Comparison of ENCODE assay signal across 15 cellular contexts in the genomic region with DNA sequence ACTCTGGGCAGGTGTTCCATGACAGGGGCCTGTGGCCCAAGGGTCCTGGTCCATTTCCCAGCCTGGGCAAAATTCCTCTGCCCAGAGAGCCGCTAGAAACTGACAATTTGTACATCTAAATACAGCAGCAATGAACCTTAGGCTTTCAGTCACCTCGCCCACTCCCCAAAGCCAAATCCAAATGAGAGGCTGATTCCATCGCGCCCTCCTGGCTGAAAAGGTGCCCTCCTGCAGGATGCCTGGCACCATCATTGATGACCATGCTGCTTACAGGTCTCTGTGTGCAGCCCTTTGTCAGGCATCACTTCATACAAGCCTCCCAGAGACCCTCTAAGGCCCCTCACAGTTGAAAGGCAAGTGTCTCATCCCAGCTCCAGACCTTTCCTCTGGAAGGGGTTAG.
DNase-seq lines count a peak whose midpoint lies in the region; ATAC-seq and TF ChIP-seq lines count a peak whose summit lies in the region.
"Had no signal": no experiment of that assay in that cellular context is flagged by ENCODE, and none has a peak within 500 bp of the region (broad histone marks: within the 10 kb centered on the region; RNA-seq: fewer than 3 reads in every experiment).

No MANE protein-coding gene starts in this region.

- H3K27me3 ChIP-seq in sigmoid colon (no peaks in the 10 kb centered on the region), GM23338 (ENCODE audit: insufficient read depth) (no peaks in the 10 kb centered on the region)
- H3K27me3 ChIP-seq: BLaER1 had no signal

- H3K27ac Mint-ChIP-seq in GM23338 = no peak overlapping the region
- H3K27ac Mint-ChIP-seq: CD8-positive, alpha-beta memory T cell; H9; IgD-negative memory B cell had no signal

- no peaks in the 10 kb centered on the region for H4K20me1 ChIP-seq in GM23338 (replicated peaks; ENCODE audit: insufficient read depth)
- H4K20me1 ChIP-seq: BLaER1 had no signal

- no peak overlapping the region for H3K4me3 Mint-ChIP-seq in GM23338
- H3K4me3 Mint-ChIP-seq: CD8-positive, alpha-beta memory T cell; H9; IgD-negative memory B cell had no signal

- H3K4me2 ChIP-seq in GM23338 = no peak overlapping the region
- H3K4me2 ChIP-seq: BLaER1 had no signal

- H3F3A ChIP-seq in GM23338 (replicated peaks; ENCODE audit: low read depth) = 0 out of 2 replicates have a peak, but pooled peaks cover 3% of the 10 kb centered on the region

- ATAC-seq in GM23338 = no peak
- ATAC-seq in HG02763 (IDR thresholded peaks at IDR 0.05; ENCODE audit: unreplicated experiment) = no peak

- no peaks in the 10 kb centered on the region; the same call in 2 of the 3 replicates for H3K36me3 Mint-ChIP-seq in GM23338 (ENCODE audit: low read depth)
- H3K36me3 Mint-ChIP-seq: CD8-positive, alpha-beta memory T cell; IgD-negative memory B cell had no signal

- H3K36me3 ChIP-seq in sigmoid colon (no peaks in the 10 kb centered on the region), GM23338 (ENCODE audit: insufficient read depth) (no peaks in the 10 kb centered on the region)

- no peaks in the 10 kb centered on the region for H3K79me2 ChIP-seq in GM23338 (replicated peaks; ENCODE audit: insufficient read depth)

- TF ChIP-seq CTCF in sigmoid colon (IDR thresholded peaks at IDR 0.05) = no peak
- no peak for TF ChIP-seq CTCF in GM23338 (conservative IDR thresholded peaks at IDR 0.05; ENCODE audit: low read depth in 2 of 2)

- H3K4me3 ChIP-seq in sigmoid colon (no peak overlapping the region), GM23338 (no peak overlapping the region)
- H3K4me3 ChIP-seq: BLaER1 had no signal

- 81 to 91% methylated on average over 4 of the region's 4 CpGs for WGBS in sigmoid colon, 2 donors

- peaks cover 13% of the 10 kb centered on the region for H3K4me1 Mint-ChIP-seq in GM23338

- H2AFZ ChIP-seq in GM23338 = no peak overlapping the region

- H3K9me3 Mint-ChIP-seq in GM23338 = no peaks in the 10 kb centered on the region
- H3K9me3 Mint-ChIP-seq: H9 had no signal

- H3K9me3 ChIP-seq in sigmoid colon = no peaks in the 10 kb centered on the region
- H3K9me3 ChIP-seq: BLaER1, Caco-2 had no signal

- no peak for TF ChIP-seq POLR2A in sigmoid colon (IDR thresholded peaks at IDR 0.05)

- TF ChIP-seq EP300 in sigmoid colon (IDR thresholded peaks at IDR 0.05) = no peak

- H3K4me1 ChIP-seq in sigmoid colon (peaks cover 0 to 23% (median 15%) of the 10 kb centered on the region in 4 donors), GM23338 (ENCODE audit: insufficient read depth) (peaks cover 18% of the 10 kb centered on the region)
- H3K4me1 ChIP-seq: Caco-2 had no signal

- H3K9me2 ChIP-seq in GM23338 (ENCODE audit: insufficient read depth) = no peaks in the 10 kb centered on the region

- peaks cover 15% of the 10 kb centered on the region for H3K27me3 Mint-ChIP-seq in GM23338 (ENCODE audit: insufficient read depth, low read depth, poor library complexity)

- no peak overlapping the region for H3K27ac ChIP-seq in sigmoid colon
- no peak overlapping the region for H3K27ac ChIP-seq in GM23338 (ENCODE audit: low read depth)
- H3K27ac ChIP-seq: BLaER1 had no signal

- DNase-seq in activated effector memory CD4-positive, alpha-beta T cell treated with anti-CD3 and anti-CD28 coated beads, Interleukin-2, amount 50 U/mL, for 16 hours = peak; percentile 41
- no peak for DNase-seq in activated effector memory CD4-positive, alpha-beta T cell treated with Interleukin-2 at 50 U/mL for 16 hours
- DNase-seq in mesenteric fat pad (ENCODE audit: low spot score) = peak; percentile 69
- DNase-seq in sigmoid colon = peak; percentile 18
- DNase-seq in GM23338 (ENCODE audit: low spot score) = no peak
- no peak for DNase-seq in NCI-H526 (lab: John Stamatoyannopoulos, UW)
- DNase-seq: 8988T, AML-193, Caco-2, GOT3, H9 had no signal

- intact Hi-C loops in sigmoid colon (cut with DNase I) = no loop called here

TF ChIP-seq in GM23338, 12 proteins besides CTCF, POLR2A, EP300 and RAD21 (continues in another document):
- no peak for TF ChIP-seq STAT1 (IDR thresholded peaks at IDR 0.05; ENCODE audit: unreplicated experiment)
- no peak for TF ChIP-seq EZH2 (IDR thresholded peaks at IDR 0.05; ENCODE audit: low read depth, unreplicated experiment)
- no peak for TF ChIP-seq JUNB (IDR thresholded peaks at IDR 0.05; ENCODE audit: unreplicated experiment)
- TF ChIP-seq ETS1 (IDR thresholded peaks at IDR 0.05) = no peak
- TF ChIP-seq NANOG (IDR thresholded peaks at IDR 0.05; ENCODE audit: borderline replicate concordance) = no peak
- TF ChIP-seq, protein P1, sequence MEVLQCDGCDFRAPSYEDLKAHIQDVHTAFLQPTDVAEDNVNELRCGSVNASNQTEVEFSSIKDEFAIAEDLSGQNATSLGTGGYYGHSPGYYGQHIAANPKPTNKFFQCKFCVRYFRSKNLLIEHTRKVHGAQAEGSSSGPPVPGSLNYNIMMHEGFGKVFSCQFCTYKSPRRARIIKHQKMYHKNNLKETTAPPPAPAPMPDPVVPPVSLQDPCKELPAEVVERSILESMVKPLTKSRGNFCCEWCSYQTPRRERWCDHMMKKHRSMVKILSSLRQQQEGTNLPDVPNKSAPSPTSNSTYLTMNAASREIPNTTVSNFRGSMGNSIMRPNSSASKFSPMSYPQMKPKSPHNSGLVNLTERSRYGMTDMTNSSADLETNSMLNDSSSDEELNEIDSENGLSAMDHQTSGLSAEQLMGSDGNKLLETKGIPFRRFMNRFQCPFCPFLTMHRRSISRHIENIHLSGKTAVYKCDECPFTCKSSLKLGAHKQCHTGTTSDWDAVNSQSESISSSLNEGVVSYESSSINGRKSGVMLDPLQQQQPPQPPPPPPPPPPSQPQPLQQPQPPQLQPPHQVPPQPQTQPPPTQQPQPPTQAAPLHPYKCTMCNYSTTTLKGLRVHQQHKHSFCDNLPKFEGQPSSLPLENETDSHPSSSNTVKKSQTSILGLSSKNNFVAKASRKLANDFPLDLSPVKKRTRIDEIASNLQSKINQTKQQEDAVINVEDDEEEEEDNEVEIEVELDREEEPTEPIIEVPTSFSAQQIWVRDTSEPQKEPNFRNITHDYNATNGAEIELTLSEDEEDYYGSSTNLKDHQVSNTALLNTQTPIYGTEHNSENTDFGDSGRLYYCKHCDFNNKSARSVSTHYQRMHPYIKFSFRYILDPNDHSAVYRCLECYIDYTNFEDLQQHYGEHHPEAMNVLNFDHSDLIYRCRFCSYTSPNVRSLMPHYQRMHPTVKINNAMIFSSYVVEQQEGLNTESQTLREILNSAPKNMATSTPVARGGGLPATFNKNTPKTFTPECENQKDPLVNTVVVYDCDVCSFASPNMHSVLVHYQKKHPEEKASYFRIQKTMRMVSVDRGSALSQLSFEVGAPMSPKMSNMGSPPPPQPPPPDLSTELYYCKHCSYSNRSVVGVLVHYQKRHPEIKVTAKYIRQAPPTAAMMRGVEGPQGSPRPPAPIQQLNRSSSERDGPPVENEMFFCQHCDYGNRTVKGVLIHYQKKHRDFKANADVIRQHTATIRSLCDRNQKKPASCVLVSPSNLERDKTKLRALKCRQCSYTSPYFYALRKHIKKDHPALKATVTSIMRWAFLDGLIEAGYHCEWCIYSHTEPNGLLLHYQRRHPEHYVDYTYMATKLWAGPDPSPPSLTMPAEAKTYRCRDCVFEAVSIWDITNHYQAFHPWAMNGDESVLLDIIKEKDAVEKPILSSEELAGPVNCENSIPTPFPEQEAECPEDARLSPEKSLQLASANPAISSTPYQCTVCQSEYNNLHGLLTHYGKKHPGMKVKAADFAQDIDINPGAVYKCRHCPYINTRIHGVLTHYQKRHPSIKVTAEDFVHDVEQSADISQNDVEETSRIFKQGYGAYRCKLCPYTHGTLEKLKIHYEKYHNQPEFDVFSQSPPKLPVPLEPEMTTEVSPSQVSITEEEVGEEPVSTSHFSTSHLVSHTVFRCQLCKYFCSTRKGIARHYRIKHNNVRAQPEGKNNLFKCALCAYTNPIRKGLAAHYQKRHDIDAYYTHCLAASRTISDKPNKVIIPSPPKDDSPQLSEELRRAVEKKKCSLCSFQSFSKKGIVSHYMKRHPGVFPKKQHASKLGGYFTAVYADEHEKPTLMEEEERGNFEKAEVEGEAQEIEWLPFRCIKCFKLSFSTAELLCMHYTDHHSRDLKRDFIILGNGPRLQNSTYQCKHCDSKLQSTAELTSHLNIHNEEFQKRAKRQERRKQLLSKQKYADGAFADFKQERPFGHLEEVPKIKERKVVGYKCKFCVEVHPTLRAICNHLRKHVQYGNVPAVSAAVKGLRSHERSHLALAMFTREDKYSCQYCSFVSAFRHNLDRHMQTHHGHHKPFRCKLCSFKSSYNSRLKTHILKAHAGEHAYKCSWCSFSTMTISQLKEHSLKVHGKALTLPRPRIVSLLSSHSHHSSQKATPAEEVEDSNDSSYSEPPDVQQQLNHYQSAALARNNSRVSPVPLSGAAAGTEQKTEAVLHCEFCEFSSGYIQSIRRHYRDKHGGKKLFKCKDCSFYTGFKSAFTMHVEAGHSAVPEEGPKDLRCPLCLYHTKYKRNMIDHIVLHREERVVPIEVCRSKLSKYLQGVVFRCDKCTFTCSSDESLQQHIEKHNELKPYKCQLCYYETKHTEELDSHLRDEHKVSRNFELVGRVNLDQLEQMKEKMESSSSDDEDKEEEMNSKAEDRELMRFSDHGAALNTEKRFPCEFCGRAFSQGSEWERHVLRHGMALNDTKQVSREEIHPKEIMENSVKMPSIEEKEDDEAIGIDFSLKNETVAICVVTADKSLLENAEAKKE (CRISPR knock-in tag; IDR thresholded peaks at IDR 0.05) = no peak
- no peak for TF ChIP-seq ZNF114 (CRISPR knock-in tag; IDR thresholded peaks at IDR 0.05)
- TF ChIP-seq POLR2AphosphoS5 (IDR thresholded peaks at IDR 0.05; ENCODE audit: low read depth) = no peak
- TF ChIP-seq CREB1 (CRISPR knock-in tag; IDR thresholded peaks at IDR 0.05; ENCODE audit: low read depth) = no peak

Comparison
In these comparisons a context has a peak if more than half of its experiments do, and no peak if none do; other contexts are left out.
1. DNase-seq: peak in activated effector memory CD4-positive, alpha-beta T cell treated with anti-CD3 and anti-CD28 coated beads, Interleukin-2, amount 50 U/mL, for 16 hours (single experiment), mesenteric fat pad (single experiment) and sigmoid colon (single experiment); none in activated effector memory CD4-positive, alpha-beta T cell treated with Interleukin-2 at 50 U/mL for 16 hours (single experiment), GM23338 (single experiment) and NCI-H526 (0 of 2).